ENCODE assay signal across 14 cellular contexts in genomic region chr12:6774557-6775062, GRCh38. TPM values are rescaled to one million over a fixed set of nuclear protein-coding genes. Genes with fewer than 3 reads are reported as not detected.
DNase-seq lines count a peak whose midpoint lies in the region; ATAC-seq and TF ChIP-seq lines count a peak whose summit lies in the region.
"Had no signal": no experiment of that assay in that cellular context is flagged by ENCODE, and none has a peak within 500 bp of the region (broad histone marks: within the 10 kb centered on the region; RNA-seq: fewer than 3 reads in every experiment).

No MANE protein-coding gene starts in this region.

- peak overlapping the region; percentile 83 for H3K4me3 Mint-ChIP-seq in activated T-cell treated with anti-CD3 and anti-CD28 coated beads, Interleukin-2, amount 50 U/mL, for 4 hours
- H3K4me3 Mint-ChIP-seq in stimulated activated naive CD8-positive, alpha-beta T cell treated with anti-CD3 and anti-CD28 coated beads, Interleukin-15, amount 100 ng/mL, for 72 hours = peak overlapping the region; percentile 87 to 92

- H3K27ac ChIP-seq in liver (ENCODE audit: low read depth in 1 of 2, low read length in 2 of 2) = peak overlapping the region; percentile 48 to 49

- H3K4me3 ChIP-seq in liver (ENCODE audit: low read depth in 1 of 3, low read length in 3 of 3) = no peak overlapping the region

- no peaks in the 10 kb centered on the region for H3K9me3 Mint-ChIP-seq in activated T-cell treated with anti-CD3 and anti-CD28 coated beads, Interleukin-2, amount 50 U/mL, for 4 hours
- H3K9me3 Mint-ChIP-seq in stimulated activated naive CD8-positive, alpha-beta T cell treated with anti-CD3 and anti-CD28 coated beads, Interleukin-15, amount 100 ng/mL, for 72 hours = no peaks in the 10 kb centered on the region

- ATAC-seq in activated T-cell treated with anti-CD3 and anti-CD28 coated beads, Interleukin-2, amount 50 U/mL, for 4 hours = peak; percentile 15 to 23
- peak; percentile 82 for ATAC-seq in stimulated activated naive CD8-positive, alpha-beta T cell treated with anti-CD3 and anti-CD28 coated beads, Interleukin-15, amount 100 ng/mL, for 72 hours
- ATAC-seq: Panc1 had no signal

- peaks cover 0 to 6% (median 2%) of the 10 kb centered on the region in 4 donors for H3K36me3 ChIP-seq in liver (ENCODE audit: control insufficient read depth in 4 of 4, insufficient read depth in 3 of 4, low read depth in 1 of 4, low read length in 3 of 4)

- 88% methylated on average over 14 of the region's 14 CpGs for WGBS in liver

- TF ChIP-seq CTCF in liver (IDR thresholded peaks at IDR 0.05; ENCODE audit: low read depth, low read length, missing input control) = no peak

- no peak overlapping the region for H3K9ac ChIP-seq in liver (ENCODE audit: low read depth in 1 of 2, low read length in 2 of 2)

- H3K27ac Mint-ChIP-seq in stimulated activated naive CD8-positive, alpha-beta T cell treated with anti-CD3 and anti-CD28 coated beads, Interleukin-15, amount 100 ng/mL, for 72 hours = peak overlapping the region; percentile 80 to 95

- H3K27me3 ChIP-seq in liver (ENCODE audit: control insufficient read depth in 4 of 4, insufficient read depth in 4 of 4, low read length in 3 of 4) = no peaks in the 10 kb centered on the region

- H3K4me1 Mint-ChIP-seq in activated T-cell treated with anti-CD3 and anti-CD28 coated beads, Interleukin-2, amount 50 U/mL, for 4 hours (ENCODE audit: low read depth) = peaks cover 69% of the 10 kb centered on the region
- peaks cover 93% of the 10 kb centered on the region for H3K4me1 Mint-ChIP-seq in stimulated activated naive CD8-positive, alpha-beta T cell treated with anti-CD3 and anti-CD28 coated beads, Interleukin-15, amount 100 ng/mL, for 72 hours

- DNase-seq in activated CD8-positive, alpha-beta memory T cell treated with anti-CD3 and anti-CD28 coated beads for 24 hours = peak; percentile 76
- no peak for DNase-seq in activated CD8-positive, alpha-beta memory T cell treated with anti-CD3 and anti-CD28 coated beads, Interleukin-2, amount 50 U/mL, for 48 hours
- no peak for DNase-seq in activated T-cell treated with anti-CD3 and anti-CD28 coated beads, Interleukin-2, amount 50 U/mL, for 4 hours
- peak in 1 of 2 donors; percentile 81 for DNase-seq in stimulated activated naive CD8-positive, alpha-beta T cell treated with anti-CD3 and anti-CD28 coated beads, Interleukin-15, amount 100 ng/mL, for 72 hours
- DNase-seq in iPS-NIHi7 (ENCODE audit: extremely low spot score) (no peak), SKM-1 (lab: John Stamatoyannopoulos, UW; ENCODE audit: unreplicated experiment) (no peak), HK-2 (ENCODE audit: unreplicated experiment) (no peak)
- DNase-seq: DMS79, NCI-H1092, occipital lobe had no signal

- peaks cover 8% of the 10 kb centered on the region for H3K36me3 Mint-ChIP-seq in activated T-cell treated with anti-CD3 and anti-CD28 coated beads, Interleukin-2, amount 50 U/mL, for 4 hours (ENCODE audit: insufficient read depth)

- no peaks in the 10 kb centered on the region for H3K9me3 ChIP-seq in liver (ENCODE audit: control insufficient read depth in 4 of 4, low read length in 3 of 4)

- peaks cover 25% of the 10 kb centered on the region for H3K27me3 Mint-ChIP-seq in activated T-cell treated with anti-CD3 and anti-CD28 coated beads, Interleukin-2, amount 50 U/mL, for 4 hours (ENCODE audit: low read depth)
- H3K27me3 Mint-ChIP-seq in stimulated activated naive CD8-positive, alpha-beta T cell treated with anti-CD3 and anti-CD28 coated beads, Interleukin-15, amount 100 ng/mL, for 72 hours = peaks cover 25% of the 10 kb centered on the region

- peaks cover 12 to 87% (median 60%) of the 10 kb centered on the region in 4 donors for H3K4me1 ChIP-seq in liver (ENCODE audit: control insufficient read depth in 4 of 4, insufficient read depth in 4 of 4, low read length in 3 of 4)

- TF ChIP-seq RAD21 in liver (IDR thresholded peaks at IDR 0.05) = no peak

TF ChIP-seq in liver, 16 proteins besides CTCF, POLR2A, EP300 and RAD21:
- no peak for TF ChIP-seq NR2F2 (IDR thresholded peaks at IDR 0.05)
- no peak for TF ChIP-seq FOXA2 (IDR thresholded peaks at IDR 0.05)
- TF ChIP-seq EGR1 (IDR thresholded peaks at IDR 0.05; ENCODE audit: low read depth in 2 of 2) = no peak
- no peak for TF ChIP-seq JUND (IDR thresholded peaks at IDR 0.05)
- TF ChIP-seq FOXA1 (IDR thresholded peaks at IDR 0.05) = no peak
- no peak for TF ChIP-seq REST (IDR thresholded peaks at IDR 0.05)

RNA-seq across cellular contexts. Expression of gene LAG3, which starts 2.3 kb away (rescaled TPM):
- total RNA-seq in activated T-cell treated with anti-CD3 and anti-CD28 coated beads, Interleukin-2, amount 50 U/mL, for 4 hours = 100 to 1,000 TPM in 1 of 3 donors, 10 to 100 TPM in 2; 71.1 to 125 (median 86.4) TPM
- under 1 TPM; 0.14 to 0.42 TPM for total RNA-seq in liver
- 1 to 10 TPM in 1 of 2 donors, under 1 TPM in 1; 0.53 to 1.2 TPM for polyA plus RNA-seq in liver
- total RNA-seq: bronchial epithelial cell, glomerular endothelial cell, occipital lobe had no signal

RNA-seq across cellular contexts. Expression of gene PTMS, which starts 8.4 kb away (rescaled TPM):
- 10 to 100 TPM; 26.3 to 32.6 (median 29.4) TPM for total RNA-seq in activated T-cell treated with anti-CD3 and anti-CD28 coated beads, Interleukin-2, amount 50 U/mL, for 4 hours
- total RNA-seq in liver = 100 to 1,000 TPM in 1 of 2 donors, 10 to 100 TPM in 1; 26.3 to 106 TPM
- 100 to 1,000 TPM; 103 to 261 TPM for polyA plus RNA-seq in liver

RNA-seq across cellular contexts. Expression of gene CD4, which starts 14.7 kb away (rescaled TPM):
- total RNA-seq in activated T-cell treated with anti-CD3 and anti-CD28 coated beads, Interleukin-2, amount 50 U/mL, for 4 hours = 10 to 100 TPM; 42.0 to 76.9 (median 51.4) TPM
- total RNA-seq in liver = 10 to 100 TPM; 22.5 to 44.8 TPM
- polyA plus RNA-seq in liver = 10 to 100 TPM; 15.9 to 41.5 TPM
- total RNA-seq: bronchial epithelial cell, glomerular endothelial cell had no signal

RNA-seq across cellular contexts. Expression of gene MLF2, which starts 21.7 kb away (rescaled TPM):
- total RNA-seq in activated T-cell treated with anti-CD3 and anti-CD28 coated beads, Interleukin-2, amount 50 U/mL, for 4 hours = 100 to 1,000 TPM; 185 to 199 (median 189) TPM
- total RNA-seq in liver = 100 to 1,000 TPM in 1 of 2 donors, 10 to 100 TPM in 1; 59.6 to 131 TPM
- polyA plus RNA-seq in liver = 100 to 1,000 TPM; 194 to 235 TPM

RNA-seq across cellular contexts. Expression of gene GPR162, which starts 47.0 kb away (rescaled TPM):
- under 1 TPM in 2 of 3 donors, not detected in 1; 0.08 to 0.38 TPM for total RNA-seq in activated T-cell treated with anti-CD3 and anti-CD28 coated beads, Interleukin-2, amount 50 U/mL, for 4 hours
- 1 to 10 TPM in 1 of 2 donors, under 1 TPM in 1; 0.59 to 2.1 TPM for total RNA-seq in liver
- 1 to 10 TPM; 1.4 to 2.4 TPM for polyA plus RNA-seq in liver
- total RNA-seq: bronchial epithelial cell had no signal

Comparison
In these comparisons a context has a peak if more than half of its experiments do, and no peak if none do; other contexts are left out.
1. RNA of gene LAG3, which starts 2.3 kb away (total RNA-seq): 71.1 to 125 TPM in activated T-cell treated with anti-CD3 and anti-CD28 coated beads, Interleukin-2, amount 50 U/mL, for 4 hours; 0.14 to 0.42 TPM in liver; every median in the first group is over 10 times any median in the second.